ENCODE assay signal across 28 cellular contexts in genomic region chr6:20071998-20072397, GRCh38.
"Had no signal": no experiment of that assay in that cellular context is flagged by ENCODE, and none has a peak within 500 bp of the region (broad histone marks: within the 10 kb centered on the region; RNA-seq: fewer than 3 reads in every experiment).

No MANE protein-coding gene starts in this region.

- H3K4me1 ChIP-seq: stomach, suprapubic skin, testis, thyroid gland, tibial artery, tibial nerve, transverse colon, upper lobe of left lung, upper lobe of right lung, uterus, vagina had no signal

- H3K27ac ChIP-seq: stomach, suprapubic skin, testis, thoracic aorta, thyroid gland, tibial artery, tibial nerve, transverse colon, upper lobe of left lung, upper lobe of right lung, uterus, vagina had no signal

- H3K36me3 ChIP-seq: stomach, suprapubic skin, thoracic aorta, thyroid gland, tibial artery, transverse colon, upper lobe of left lung, upper lobe of right lung, uterus, vagina had no signal

- FAIRE-seq: urothelium cell line had no signal

- H3K36me3 Mint-ChIP-seq: stimulated activated effector memory CD8-positive, alpha-beta T cell treated with anti-CD3 and anti-CD28 coated beads, Interleukin-12 subunit alpha, Interleukin-12 subunit beta, amount 100 ng/mL, for 72 hours; stimulated activated memory B cell treated with anti-CD40 and anti-IgM and Interleukin-4, amounts not matched to agents 10 μg/mL and 1 μg/mL and 100 μg/mL, for 72 hours; stimulated activated naive B cell treated with anti-CD40 and anti-IgM and Interleukin-4, amounts not matched to agents 10 μg/mL and 1 μg/mL and 100 μg/mL, for 72 hours had no signal

- H3K27ac Mint-ChIP-seq: stimulated activated effector memory CD8-positive, alpha-beta T cell treated with anti-CD3 and anti-CD28 coated beads, Interleukin-12 subunit alpha, Interleukin-12 subunit beta, amount 100 ng/mL, for 72 hours; stimulated activated memory B cell treated with anti-CD40 and anti-IgM and Interleukin-4, amounts not matched to agents 10 μg/mL and 1 μg/mL and 100 μg/mL, for 72 hours; stimulated activated naive B cell treated with anti-CD40 and anti-IgM and Interleukin-4, amounts not matched to agents 10 μg/mL and 1 μg/mL and 100 μg/mL, for 72 hours; stimulated activated naive CD8-positive, alpha-beta T cell treated with anti-CD3 and anti-CD28 coated beads, Interleukin-15, Interleukin-2, amounts not matched to agents 100 ng/mL and 50 ng/mL, for 24 hours; type B pancreatic cell had no signal

- H3K4me1 Mint-ChIP-seq: stimulated activated effector memory CD8-positive, alpha-beta T cell treated with anti-CD3 and anti-CD28 coated beads, Interleukin-12 subunit alpha, Interleukin-12 subunit beta, amount 100 ng/mL, for 72 hours; stimulated activated memory B cell treated with anti-CD40 and anti-IgM and Interleukin-4, amounts not matched to agents 10 μg/mL and 1 μg/mL and 100 μg/mL, for 72 hours; stimulated activated naive B cell treated with anti-CD40 and anti-IgM and Interleukin-4, amounts not matched to agents 10 μg/mL and 1 μg/mL and 100 μg/mL, for 72 hours had no signal

- DNase-seq: stimulated activated CD4-positive, alpha-beta T cell treated with anti-CD3 and anti-CD28 coated beads, Interleukin-2, amount 100 ng/mL, for 48 hours; stimulated activated CD4-positive, alpha-beta T cell treated with anti-CD3 and anti-CD28 coated beads, Interleukin-4, amount 100 ng/mL, for 1 hour; stimulated activated CD4-positive, alpha-beta T cell treated with anti-CD3 and anti-CD28 coated beads, Interleukin-4, amount 100 ng/mL, for 24 hours; stimulated activated CD4-positive, alpha-beta T cell treated with anti-CD3 and anti-CD28 coated beads, Interleukin-4, amount 100 ng/mL, for 4 hours; stimulated activated CD8-positive, alpha-beta memory T cell treated with anti-CD3 and anti-CD28 coated beads, Interleukin-4, amount 100 ng/mL, for 48 hours; stimulated activated naive B cell treated with anti-CD40 and anti-IgM and Interleukin-4, amounts not matched to agents 10 μg/mL and 1 μg/mL and 100 μg/mL, for 72 hours; stimulated activated naive CD4-positive, alpha-beta T cell; stimulated activated naive CD4-positive, alpha-beta T cell treated with Interleukin-2 at 50 U/mL for 16 hours; stimulated activated naive CD8-positive, alpha-beta T cell treated with anti-CD3 and anti-CD28 coated beads, Interleukin-15, Interleukin-2, amounts not matched to agents 100 U/mL and 50 U/mL, for 24 hours; stomach; substantia nigra; testis; thyroid gland; tibial artery; transverse colon; trophoblast cell; upper lobe of left lung; upper lobe of right lung; uterus had no signal

- H3K4me3 ChIP-seq: stomach, suprapubic skin, testis, thoracic aorta, thyroid gland, tibial artery, tibial nerve, transverse colon, upper lobe of left lung, upper lobe of right lung, uterus, vagina had no signal

- H3K9me3 ChIP-seq: testis, thyroid gland, transverse colon, upper lobe of left lung, uterus, vagina had no signal

- H3K4me3 Mint-ChIP-seq: stimulated activated effector memory CD8-positive, alpha-beta T cell treated with anti-CD3 and anti-CD28 coated beads, Interleukin-12 subunit alpha, Interleukin-12 subunit beta, amount 100 ng/mL, for 72 hours; stimulated activated memory B cell treated with anti-CD40 and anti-IgM and Interleukin-4, amounts not matched to agents 10 μg/mL and 1 μg/mL and 100 μg/mL, for 72 hours; stimulated activated naive B cell treated with anti-CD40 and anti-IgM and Interleukin-4, amounts not matched to agents 10 μg/mL and 1 μg/mL and 100 μg/mL, for 72 hours; stimulated activated naive CD8-positive, alpha-beta T cell treated with anti-CD3 and anti-CD28 coated beads, Interleukin-15, Interleukin-2, amounts not matched to agents 100 ng/mL and 50 ng/mL, for 24 hours; type B pancreatic cell had no signal

- H3K27me3 ChIP-seq: stomach, suprapubic skin, testis, thyroid gland, tibial artery, tibial nerve, transverse colon, upper lobe of left lung, upper lobe of right lung, uterus, vagina had no signal

- ATAC-seq: stimulated activated effector memory CD8-positive, alpha-beta T cell treated with anti-CD3 and anti-CD28 coated beads, Interleukin-12 subunit alpha, Interleukin-12 subunit beta, amount 100 ng/mL, for 72 hours; stimulated activated memory B cell treated with anti-CD40 and anti-IgM and Interleukin-4, amounts not matched to agents 10 μg/mL and 1 μg/mL and 100 μg/mL, for 72 hours; stimulated activated naive B cell treated with anti-CD40 and anti-IgM and Interleukin-4, amounts not matched to agents 10 μg/mL and 1 μg/mL and 100 μg/mL, for 72 hours; stimulated activated naive CD8-positive, alpha-beta T cell treated with anti-CD3 and anti-CD28 coated beads, Interleukin-15, Interleukin-2, amounts not matched to agents 100 U/mL and 50 U/mL, for 24 hours; upper lobe of right lung had no signal
